In genomic region chr4:77092832-77093800, GRCh38 we compare ENCODE assay signal across 1 cellular context.
TF ChIP-seq lines count a peak whose summit lies in the region.

No MANE protein-coding gene starts in this region.

TF ChIP-seq in WTC11, 78 proteins besides CTCF, POLR2A, EP300 and RAD21 (continued from another document):
- TF ChIP-seq ZNF281 (CRISPR knock-in tag; IDR thresholded peaks at IDR 0.05) (no peak), ATF3 (CRISPR knock-in tag; conservative IDR thresholded peaks at IDR 0.05) (no peak), NFE2L1 (CRISPR knock-in tag; IDR thresholded peaks at IDR 0.05) (no peak), HMGXB4 (CRISPR knock-in tag; IDR thresholded peaks at IDR 0.05) (no peak), TEAD1 (CRISPR knock-in tag; IDR thresholded peaks at IDR 0.05) (no peak), EMX1 (CRISPR knock-in tag; IDR thresholded peaks at IDR 0.05) (no peak), JUN (CRISPR knock-in tag; IDR thresholded peaks at IDR 0.05) (no peak), E2F1 (CRISPR knock-in tag; IDR thresholded peaks at IDR 0.05) (no peak), TCF7 (CRISPR knock-in tag; IDR thresholded peaks at IDR 0.05; ENCODE audit: low read depth) (no peak), STAT6 (CRISPR knock-in tag; conservative IDR thresholded peaks at IDR 0.05; ENCODE audit: low read depth) (no peak), FOXP1 (CRISPR knock-in tag; IDR thresholded peaks at IDR 0.05; ENCODE audit: borderline replicate concordance) (no peak), CREB1 (CRISPR knock-in tag; IDR thresholded peaks at IDR 0.05) (no peak), ZNF396 (CRISPR knock-in tag; IDR thresholded peaks at IDR 0.05; ENCODE audit: borderline replicate concordance) (no peak), USF2 (CRISPR knock-in tag; IDR thresholded peaks at IDR 0.05) (no peak)
